24 cellular contexts compared by ENCODE assay signal in the genomic region with DNA sequence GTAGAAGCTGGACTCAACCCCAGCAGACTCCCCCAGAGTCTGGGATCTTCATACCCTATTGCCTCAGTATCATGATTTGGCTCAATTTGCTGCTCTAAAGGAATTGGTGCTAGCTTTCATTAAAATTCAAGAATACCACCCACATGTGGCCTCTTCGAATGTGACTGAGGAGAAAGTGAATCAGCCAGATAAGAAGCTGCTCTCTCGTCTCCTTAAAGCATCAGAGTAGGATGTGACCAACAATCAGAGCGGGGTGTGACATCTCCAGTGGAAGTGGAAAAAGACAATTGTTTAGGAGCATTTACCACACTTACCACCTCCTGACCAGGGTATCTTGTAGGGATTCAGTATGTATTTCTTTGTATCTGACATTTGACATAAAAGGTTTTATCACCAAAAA.
DNase-seq lines count a peak whose midpoint lies in the region; ATAC-seq, FAIRE-seq and TF ChIP-seq lines count a peak whose summit lies in the region.
"Had no signal": no experiment of that assay in that cellular context is flagged by ENCODE, and none has a peak within 500 bp of the region (broad histone marks: within the 10 kb centered on the region; RNA-seq: fewer than 3 reads in every experiment).

No MANE protein-coding gene starts in this region.

- H3K9ac ChIP-seq in GM12878 (ENCODE audit: control insufficient read depth, insufficient read depth, low read length), result no peak overlapping the region
- no peak overlapping the region for H3K9ac ChIP-seq in mesendoderm (ENCODE audit: low read length)
- H3K9ac ChIP-seq: BLaER1 treated with 17β-estradiol and CSF1 and Interleukin-3, amounts not matched to agents 10 nM and 100 nM had no signal

- H3K4me3 ChIP-seq in A549, result no peak overlapping the region
- H3K4me3 ChIP-seq in GM12878, result no peak overlapping the region
- no peak overlapping the region for H3K4me3 ChIP-seq in mesendoderm (ENCODE audit: low read length)
- H3K4me3 ChIP-seq in spleen, result no peak overlapping the region
- H3K4me3 ChIP-seq: BLaER1 treated with 17β-estradiol and CSF1 and Interleukin-3, amounts not matched to agents 10 nM and 100 nM had no signal

- H3K4ac ChIP-seq in mesendoderm (ENCODE audit: low read depth, low read length), result no peak overlapping the region

- ATAC-seq in activated naive CD8-positive, alpha-beta T cell treated with anti-CD3 and anti-CD28 coated beads, Interleukin-2, amount 50 U/mL, for 24 hours, result peak; percentile 57
- ATAC-seq in A549 (no peak), GM12878 (no peak)
- ATAC-seq in natural killer cell treated with Interleukin-12 subunit alpha and Interleukin-12 subunit beta and Interleukin-15 and Interleukin-18, amount 100 ng/mL, for 72 hours, result no peak
- ATAC-seq: CD8-positive, alpha-beta T cell had no signal

- H4K5ac ChIP-seq in mesendoderm (ENCODE audit: low read length), result no peak overlapping the region

- FAIRE-seq in A549 (lab: Jason Lieb, UNC) (peak; percentile 90), GM12878 (lab: Jason Lieb, UNC) (peak; percentile 66)
- FAIRE-seq: A204.1, D721Med, G401.6, GM12892, GM18507 had no signal

- no peaks in the 10 kb centered on the region for H3K27me3 Mint-ChIP-seq in activated naive CD8-positive, alpha-beta T cell treated with anti-CD3 and anti-CD28 coated beads, Interleukin-2, amount 50 U/mL, for 24 hours
- H3K27me3 Mint-ChIP-seq in activated naive CD8-positive, alpha-beta T cell treated with anti-CD3 and anti-CD28 coated beads for 36 hours, result no peaks in the 10 kb centered on the region
- H3K27me3 Mint-ChIP-seq in natural killer cell treated with Interleukin-12 subunit alpha and Interleukin-12 subunit beta and Interleukin-15 and Interleukin-18, amount 100 ng/mL, for 72 hours, result no peaks in the 10 kb centered on the region
- H3K27me3 Mint-ChIP-seq: B cell; CD4-positive, alpha-beta T cell had no signal

- H2BK15ac ChIP-seq in mesendoderm (replicated peaks; ENCODE audit: low read depth), result no peak overlapping the region

- intact Hi-C loops in GM12878 (cut with micrococcal nuclease; ENCODE audit: unreplicated experiment) (no loop called here), spleen (cut with DNase I; ENCODE audit: low total_unique reads) (no loop called here)

- H3K9me3 Mint-ChIP-seq in activated naive CD8-positive, alpha-beta T cell treated with anti-CD3 and anti-CD28 coated beads, Interleukin-2, amount 50 U/mL, for 24 hours, result no peaks in the 10 kb centered on the region
- H3K9me3 Mint-ChIP-seq in activated naive CD8-positive, alpha-beta T cell treated with anti-CD3 and anti-CD28 coated beads for 36 hours, result no peaks in the 10 kb centered on the region
- H3K9me3 Mint-ChIP-seq in natural killer cell treated with Interleukin-12 subunit alpha and Interleukin-12 subunit beta and Interleukin-15 and Interleukin-18, amount 100 ng/mL, for 72 hours, result peaks cover 13% of the 10 kb centered on the region
- H3K9me3 Mint-ChIP-seq: CD4-positive, alpha-beta T cell; CD8-positive, alpha-beta T cell had no signal

- H2BK5ac ChIP-seq in mesendoderm (ENCODE audit: low read length), result no peak overlapping the region

- no peak overlapping the region for H2AFZ ChIP-seq in GM12878 (ENCODE audit: control insufficient read depth, low read depth, low read length)

- DNase-seq in activated naive CD8-positive, alpha-beta T cell treated with anti-CD3 and anti-CD28 coated beads, Interleukin-2, amount 50 U/mL, for 24 hours, result no peak
- no peak for DNase-seq in activated naive CD8-positive, alpha-beta T cell treated with anti-CD3 and anti-CD28 coated beads for 36 hours
- no peak for DNase-seq in A549 (ENCODE audit: low read depth in 1 of 2, low spot score in 1 of 2)
- DNase-seq in GM12878 (ENCODE audit: low read depth, low spot score), result no peak
- DNase-seq in mesendoderm, result peak; percentile 10
- no peak for DNase-seq in ecto neural progenitor cell (ENCODE audit: low spot score)
- DNase-seq in natural killer cell treated with Interleukin-12 subunit alpha and Interleukin-12 subunit beta and Interleukin-15 and Interleukin-18, amount 100 ng/mL, for 72 hours (ENCODE audit: low spot score), result no peak
- no peak for DNase-seq in spleen
- DNase-seq: 8988T; AML-193; Caco-2; Calu3; CD4-positive, alpha-beta T cell; CD8-positive, alpha-beta T cell; DMS79 treated with DMSO at 0.1 percent for 48 hours; GF-D8 had no signal

- H3K36me3 Mint-ChIP-seq in activated naive CD8-positive, alpha-beta T cell treated with anti-CD3 and anti-CD28 coated beads, Interleukin-2, amount 50 U/mL, for 24 hours (ENCODE audit: low read depth), result no peaks in the 10 kb centered on the region
- no peaks in the 10 kb centered on the region for H3K36me3 Mint-ChIP-seq in activated naive CD8-positive, alpha-beta T cell treated with anti-CD3 and anti-CD28 coated beads for 36 hours
- H3K36me3 Mint-ChIP-seq in natural killer cell treated with Interleukin-12 subunit alpha and Interleukin-12 subunit beta and Interleukin-15 and Interleukin-18, amount 100 ng/mL, for 72 hours, result peaks cover 14% of the 10 kb centered on the region
- H3K36me3 Mint-ChIP-seq: CD8-positive, alpha-beta T cell had no signal

- H3K27ac ChIP-seq in A549 (no peak overlapping the region), GM12878 (ENCODE audit: control insufficient read depth, insufficient read depth) (no peak overlapping the region), mesendoderm (ENCODE audit: low read depth, low read length) (no peak overlapping the region), spleen (no peak overlapping the region)
- H3K27ac ChIP-seq: BLaER1 treated with 17β-estradiol and CSF1 and Interleukin-3, amounts not matched to agents 10 nM and 100 nM; C4-2B had no signal

- H3K36me3 ChIP-seq in GM12878 (ENCODE audit: control insufficient read depth in 2 of 2, insufficient read depth in 2 of 2, low read length in 1 of 2), result no peaks in the 10 kb centered on the region
- H3K36me3 ChIP-seq in mesendoderm (ENCODE audit: control insufficient read depth, insufficient read depth, low read length), result no peaks in the 10 kb centered on the region
- no peaks in the 10 kb centered on the region for H3K36me3 ChIP-seq in spleen
- H3K36me3 ChIP-seq: BLaER1 treated with 17β-estradiol and CSF1 and Interleukin-3, amounts not matched to agents 10 nM and 100 nM had no signal

- no peaks in the 10 kb centered on the region for H3K79me1 ChIP-seq in mesendoderm (ENCODE audit: low read length)

- no peak overlapping the region for H2BK120ac ChIP-seq in mesendoderm (ENCODE audit: low read depth, low read length)

- H3K4me1 ChIP-seq in A549 (no peaks in the 10 kb centered on the region), GM12878 (ENCODE audit: control insufficient read depth, insufficient read depth, low read length) (no peaks in the 10 kb centered on the region), mesendoderm (ENCODE audit: control insufficient read depth, low read depth, low read length) (no peaks in the 10 kb centered on the region), spleen (peaks cover 0 to 22% (median 8%) of the 10 kb centered on the region in 6 donors)
- H3K4me1 ChIP-seq: Caco-2 had no signal

- no peaks in the 10 kb centered on the region for H3K27me3 ChIP-seq in GM12878 (replicated peaks in 1 of 2; ENCODE audit: control insufficient read depth in 2 of 2, insufficient read depth in 2 of 2, low read length in 1 of 2)
- H3K27me3 ChIP-seq in mesendoderm (ENCODE audit: insufficient read depth, low read length, poor library complexity), result no peaks in the 10 kb centered on the region
- no peaks in the 10 kb centered on the region for H3K27me3 ChIP-seq in spleen (replicated peaks in 1 of 7)
- H3K27me3 ChIP-seq: BLaER1 treated with 17β-estradiol and CSF1 and Interleukin-3, amounts not matched to agents 10 nM and 100 nM had no signal

- H3K79me2 ChIP-seq in GM12878 (ENCODE audit: control insufficient read depth, insufficient read depth, low read length), result no peaks in the 10 kb centered on the region
- no peaks in the 10 kb centered on the region for H3K79me2 ChIP-seq in mesendoderm (ENCODE audit: control insufficient read depth, insufficient read depth, low read length)

- H4K20me1 ChIP-seq in GM12878 (ENCODE audit: control insufficient read depth, insufficient read depth), result no peaks in the 10 kb centered on the region
- H4K20me1 ChIP-seq: BLaER1 treated with 17β-estradiol and CSF1 and Interleukin-3, amounts not matched to agents 10 nM and 100 nM had no signal

- no peak overlapping the region for H3K4me2 ChIP-seq in A549
- no peak overlapping the region for H3K4me2 ChIP-seq in GM12878 (ENCODE audit: control insufficient read depth, insufficient read depth)
- no peak overlapping the region for H3K4me2 ChIP-seq in mesendoderm (ENCODE audit: low read length)
- H3K4me2 ChIP-seq: BLaER1 treated with 17β-estradiol and CSF1 and Interleukin-3, amounts not matched to agents 10 nM and 100 nM had no signal

- no peak for TF ChIP-seq POLR2A in A549 (IDR thresholded peaks at IDR 0.05; ENCODE audit: low read length)
- TF ChIP-seq POLR2A in GM12878 (IDR thresholded peaks at IDR 0.05; ENCODE audit: low read depth, low read length), result no peak
- TF ChIP-seq POLR2A in spleen (IDR thresholded peaks at IDR 0.05), result no peak

- H3K56ac ChIP-seq in mesendoderm (ENCODE audit: low read length), result no peak overlapping the region

- H3K9me3 ChIP-seq in A549 (no peaks in the 10 kb centered on the region), GM12878 (replicated peaks; ENCODE audit: control insufficient read depth, insufficient read depth, low read length) (no peaks in the 10 kb centered on the region), spleen (no peaks in the 10 kb centered on the region)
- H3K9me3 ChIP-seq: BLaER1 treated with 17β-estradiol and CSF1 and Interleukin-3, amounts not matched to agents 10 nM and 100 nM; Caco-2 had no signal

- WGBS in A549 (ENCODE audit: missing lambda C conversion rate), result 86% methylated on average over 3 of the region's 3 CpGs
- 63% methylated on average over 3 of the region's 3 CpGs for WGBS in GM12878 (ENCODE audit: insufficient coverage, insufficient replicate concordance, low lambda C conversion rate, missing lambda C conversion rate)
- WGBS in mesendoderm (ENCODE audit: extremely low coverage, insufficient coverage, low lambda C conversion rate), result no CpG with 5 or more reads among the region's 3 CpGs
- 77 to 94% (median 88%) methylated on average over 3 of the region's 3 CpGs for WGBS in spleen, 5 donors

- peaks cover 9% of the 10 kb centered on the region for H3K4me1 Mint-ChIP-seq in activated naive CD8-positive, alpha-beta T cell treated with anti-CD3 and anti-CD28 coated beads, Interleukin-2, amount 50 U/mL, for 24 hours
- peaks cover 5% of the 10 kb centered on the region for H3K4me1 Mint-ChIP-seq in activated naive CD8-positive, alpha-beta T cell treated with anti-CD3 and anti-CD28 coated beads for 36 hours
- H3K4me1 Mint-ChIP-seq in natural killer cell treated with Interleukin-12 subunit alpha and Interleukin-12 subunit beta and Interleukin-15 and Interleukin-18, amount 100 ng/mL, for 72 hours (ENCODE audit: low read depth in 2 of 2), result peaks cover 0 to 5% of the 10 kb centered on the region in 2 donors

- CTCF ChIA-PET in A549 (lab: Yijun Ruan, JAX) (no interaction called here), GM12878 (lab: Yijun Ruan, JAX) (interaction anchor here (0.6 kb wide), 1 partner anchor 105 kb away, joined by 3 read pairs; no protein-coding TSS in a partner anchor)

- H3K27ac Mint-ChIP-seq in activated naive CD8-positive, alpha-beta T cell treated with anti-CD3 and anti-CD28 coated beads, Interleukin-2, amount 50 U/mL, for 24 hours, result no peak overlapping the region
- H3K27ac Mint-ChIP-seq in activated naive CD8-positive, alpha-beta T cell treated with anti-CD3 and anti-CD28 coated beads for 36 hours, result no peak overlapping the region
- no peak overlapping the region for H3K27ac Mint-ChIP-seq in natural killer cell treated with Interleukin-12 subunit alpha and Interleukin-12 subunit beta and Interleukin-15 and Interleukin-18, amount 100 ng/mL, for 72 hours
- H3K27ac Mint-ChIP-seq: B cell; CD4-positive, alpha-beta T cell; CD8-positive, alpha-beta T cell had no signal

- TF ChIP-seq CTCF in A549 (IDR thresholded peaks at IDR 0.05) (no peak), GM12878 (IDR thresholded peaks at IDR 0.05 in 2 of 3, conservative IDR thresholded peaks at IDR 0.05 in 1 of 3; ENCODE audit: control insufficient read depth in 2 of 3, extremely low read depth in 1 of 3, insufficient read depth in 1 of 3, low read depth in 3 of 3, low read length in 3 of 3) (no peak), spleen (IDR thresholded peaks at IDR 0.05 in 8 of 11, conservative IDR thresholded peaks at IDR 0.05 in 3 of 11) (no peak)

- no peak overlapping the region for H3K18ac ChIP-seq in mesendoderm (ENCODE audit: low read length)

- TF ChIP-seq EP300 in A549 (IDR thresholded peaks at IDR 0.05) (no peak), GM12878 (IDR thresholded peaks at IDR 0.05; ENCODE audit: borderline replicate concordance in 1 of 2, control insufficient read depth in 1 of 2, low read depth in 2 of 2, low read length in 2 of 2) (no peak)

- SMC1A ChIA-PET in GM12878 (lab: Charles Lee; ENCODE audit: uncharacterized antibody, unreplicated experiment), result no interaction called here

- RAD21 ChIA-PET in GM12878 (lab: Charles Lee; ENCODE audit: unreplicated experiment), result no interaction called here

- no peak overlapping the region for H3K4me3 Mint-ChIP-seq in activated naive CD8-positive, alpha-beta T cell treated with anti-CD3 and anti-CD28 coated beads, Interleukin-2, amount 50 U/mL, for 24 hours
- no peak overlapping the region for H3K4me3 Mint-ChIP-seq in activated naive CD8-positive, alpha-beta T cell treated with anti-CD3 and anti-CD28 coated beads for 36 hours
- H3K4me3 Mint-ChIP-seq in natural killer cell treated with Interleukin-12 subunit alpha and Interleukin-12 subunit beta and Interleukin-15 and Interleukin-18, amount 100 ng/mL, for 72 hours, result no peak overlapping the region
- H3K4me3 Mint-ChIP-seq: B cell; CD4-positive, alpha-beta T cell; CD8-positive, alpha-beta T cell had no signal

- BruUV-seq in GM12878 (replicated peaks; lab: Mats Ljungman, UMichigan), result no TSS peak

- no peak overlapping the region for H2AK5ac ChIP-seq in mesendoderm (ENCODE audit: low read length)

- no peak overlapping the region for H3K23ac ChIP-seq in mesendoderm (ENCODE audit: low read length)

- POLR2A ChIA-PET in A549 (lab: Yijun Ruan, JAX), result no interaction called here
- POLR2A ChIA-PET in GM12878 (lab: Charles Lee), result no interaction called here

- in situ Hi-C loops in GM12878 (cut with MboI), result no loop called here

- TF ChIP-seq RAD21 in A549 (conservative IDR thresholded peaks at IDR 0.05 in 1 of 2, IDR thresholded peaks at IDR 0.05 in 1 of 2) (no peak), GM12878 (IDR thresholded peaks at IDR 0.05; ENCODE audit: insufficient read depth, low read depth, low read length) (no peak)

- H4K8ac ChIP-seq in mesendoderm (ENCODE audit: low read depth, low read length), result no peak overlapping the region
